1 cellular context compared by ENCODE assay signal in the genomic region with DNA sequence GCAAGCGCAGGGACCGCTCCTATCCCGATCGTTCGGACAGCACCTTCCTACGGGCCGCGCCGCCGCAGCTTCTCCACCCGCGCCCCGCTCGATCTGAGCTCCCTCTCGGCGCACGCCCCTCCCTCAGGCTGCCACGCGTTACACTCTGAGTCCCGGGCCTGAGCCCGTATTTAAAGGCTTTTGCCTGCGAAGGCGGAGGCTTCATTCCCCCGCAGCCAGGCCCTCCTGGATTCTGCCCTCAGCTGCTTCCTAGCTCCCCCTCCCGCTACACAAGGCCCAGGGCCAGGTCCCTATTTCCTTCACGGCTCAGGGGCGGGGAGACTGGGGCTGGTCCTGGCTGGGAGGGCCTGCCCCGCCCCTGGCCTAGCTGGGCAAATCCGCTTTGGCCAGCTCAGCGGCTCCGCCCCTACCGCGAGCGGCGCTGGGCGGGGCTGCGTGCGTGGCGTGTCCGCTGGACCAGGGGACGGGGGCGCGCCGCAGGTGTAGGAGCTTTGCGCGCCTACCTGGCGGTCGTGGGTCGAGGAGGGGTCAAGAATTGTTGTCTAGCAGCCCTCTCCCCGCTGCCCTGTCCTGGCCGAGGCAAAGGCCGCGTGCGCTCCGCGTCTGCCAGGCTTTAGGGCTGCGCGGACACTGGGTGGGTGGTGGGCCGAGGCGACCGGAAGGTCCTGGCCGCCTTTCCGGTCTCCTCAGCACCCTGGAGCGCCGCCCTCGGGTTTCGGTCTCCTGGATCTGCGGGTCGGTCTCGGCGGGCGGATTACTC.
TF ChIP-seq lines count a peak whose summit lies in the region.

A gene (minus strand): TSS at position 144 of the 760 bp plus-strand sequence. CDS start 5,927 bp downstream, outside the sequence.

TF ChIP-seq in HepG2, 621 proteins besides CTCF, POLR2A, EP300 and RAD21 (continued from another document and continues in another):
- TF ChIP-seq, protein P1, sequence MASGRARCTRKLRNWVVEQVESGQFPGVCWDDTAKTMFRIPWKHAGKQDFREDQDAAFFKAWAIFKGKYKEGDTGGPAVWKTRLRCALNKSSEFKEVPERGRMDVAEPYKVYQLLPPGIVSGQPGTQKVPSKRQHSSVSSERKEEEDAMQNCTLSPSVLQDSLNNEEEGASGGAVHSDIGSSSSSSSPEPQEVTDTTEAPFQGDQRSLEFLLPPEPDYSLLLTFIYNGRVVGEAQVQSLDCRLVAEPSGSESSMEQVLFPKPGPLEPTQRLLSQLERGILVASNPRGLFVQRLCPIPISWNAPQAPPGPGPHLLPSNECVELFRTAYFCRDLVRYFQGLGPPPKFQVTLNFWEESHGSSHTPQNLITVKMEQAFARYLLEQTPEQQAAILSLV (CRISPR knock-in tag; IDR thresholded peaks at IDR 0.05; ENCODE audit: borderline replicate concordance), result peak; percentile 87; the same call in 1 of the 2 replicates
- TF ChIP-seq, protein P2, sequence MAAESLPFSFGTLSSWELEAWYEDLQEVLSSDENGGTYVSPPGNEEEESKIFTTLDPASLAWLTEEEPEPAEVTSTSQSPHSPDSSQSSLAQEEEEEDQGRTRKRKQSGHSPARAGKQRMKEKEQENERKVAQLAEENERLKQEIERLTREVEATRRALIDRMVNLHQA (CRISPR knock-in tag; IDR thresholded peaks at IDR 0.05), result no peak
- TF ChIP-seq ZNF496 (CRISPR knock-in tag; IDR thresholded peaks at IDR 0.05; ENCODE audit: insufficient replicate concordance), result no peak
- TF ChIP-seq, protein P3, sequence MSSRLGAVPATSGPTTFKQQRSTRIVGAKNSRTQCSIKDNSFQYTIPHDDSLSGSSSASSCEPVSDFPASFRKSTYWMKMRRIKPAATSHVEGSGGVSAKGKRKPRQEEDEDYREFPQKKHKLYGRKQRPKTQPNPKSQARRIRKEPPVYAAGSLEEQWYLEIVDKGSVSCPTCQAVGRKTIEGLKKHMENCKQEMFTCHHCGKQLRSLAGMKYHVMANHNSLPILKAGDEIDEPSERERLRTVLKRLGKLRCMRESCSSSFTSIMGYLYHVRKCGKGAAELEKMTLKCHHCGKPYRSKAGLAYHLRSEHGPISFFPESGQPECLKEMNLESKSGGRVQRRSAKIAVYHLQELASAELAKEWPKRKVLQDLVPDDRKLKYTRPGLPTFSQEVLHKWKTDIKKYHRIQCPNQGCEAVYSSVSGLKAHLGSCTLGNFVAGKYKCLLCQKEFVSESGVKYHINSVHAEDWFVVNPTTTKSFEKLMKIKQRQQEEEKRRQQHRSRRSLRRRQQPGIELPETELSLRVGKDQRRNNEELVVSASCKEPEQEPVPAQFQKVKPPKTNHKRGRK (CRISPR knock-in tag; IDR thresholded peaks at IDR 0.05), result no peak; the same call in 1 of the 2 replicates
- TF ChIP-seq, protein P4, sequence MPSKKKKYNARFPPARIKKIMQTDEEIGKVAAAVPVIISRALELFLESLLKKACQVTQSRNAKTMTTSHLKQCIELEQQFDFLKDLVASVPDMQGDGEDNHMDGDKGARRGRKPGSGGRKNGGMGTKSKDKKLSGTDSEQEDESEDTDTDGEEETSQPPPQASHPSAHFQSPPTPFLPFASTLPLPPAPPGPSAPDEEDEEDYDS (CRISPR knock-in tag; IDR thresholded peaks at IDR 0.05), result peak; percentile 100
- peak; percentile 90 for TF ChIP-seq PHF8 (CRISPR knock-in tag; IDR thresholded peaks at IDR 0.05)
- TF ChIP-seq TOPORS (CRISPR knock-in tag; IDR thresholded peaks at IDR 0.05), result peak; percentile 88
- TF ChIP-seq TP53 (CRISPR knock-in tag; conservative IDR thresholded peaks at IDR 0.05), result 0 out of 2 replicates have a peak, but pooled peaks have one; percentile 42
- TF ChIP-seq DNMT3B (CRISPR knock-in tag; conservative IDR thresholded peaks at IDR 0.05), result peak; percentile 70; the same call in 1 of the 2 replicates
- no peak for TF ChIP-seq PRPF4 (IDR thresholded peaks at IDR 0.05; ENCODE audit: low read depth, low read length, poor library complexity, severe bottlenecking)
- TF ChIP-seq SMARCC2 (IDR thresholded peaks at IDR 0.05), result no peak
- peak; percentile 30 for TF ChIP-seq SKI (IDR thresholded peaks at IDR 0.05; ENCODE audit: partially characterized antibody)
- TF ChIP-seq HNRNPLL (IDR thresholded peaks at IDR 0.05; ENCODE audit: low read depth, low read length, poor library complexity, severe bottlenecking), result peak; percentile 94
- TF ChIP-seq ARNT (IDR thresholded peaks at IDR 0.05), result no peak
- 0 out of 2 replicates have a peak, but pooled peaks have one; percentile 30 for TF ChIP-seq TEAD2 (CRISPR knock-in tag; IDR thresholded peaks at IDR 0.05)
- peak; percentile 77; the same call in 1 of the 2 replicates for TF ChIP-seq MAZ (IDR thresholded peaks at IDR 0.05; ENCODE audit: borderline replicate concordance, low read depth, low read length)
- TF ChIP-seq MAZ (CRISPR knock-in tag; IDR thresholded peaks at IDR 0.05; ENCODE audit: low read depth), result peak; percentile 94
- TF ChIP-seq, protein P5, sequence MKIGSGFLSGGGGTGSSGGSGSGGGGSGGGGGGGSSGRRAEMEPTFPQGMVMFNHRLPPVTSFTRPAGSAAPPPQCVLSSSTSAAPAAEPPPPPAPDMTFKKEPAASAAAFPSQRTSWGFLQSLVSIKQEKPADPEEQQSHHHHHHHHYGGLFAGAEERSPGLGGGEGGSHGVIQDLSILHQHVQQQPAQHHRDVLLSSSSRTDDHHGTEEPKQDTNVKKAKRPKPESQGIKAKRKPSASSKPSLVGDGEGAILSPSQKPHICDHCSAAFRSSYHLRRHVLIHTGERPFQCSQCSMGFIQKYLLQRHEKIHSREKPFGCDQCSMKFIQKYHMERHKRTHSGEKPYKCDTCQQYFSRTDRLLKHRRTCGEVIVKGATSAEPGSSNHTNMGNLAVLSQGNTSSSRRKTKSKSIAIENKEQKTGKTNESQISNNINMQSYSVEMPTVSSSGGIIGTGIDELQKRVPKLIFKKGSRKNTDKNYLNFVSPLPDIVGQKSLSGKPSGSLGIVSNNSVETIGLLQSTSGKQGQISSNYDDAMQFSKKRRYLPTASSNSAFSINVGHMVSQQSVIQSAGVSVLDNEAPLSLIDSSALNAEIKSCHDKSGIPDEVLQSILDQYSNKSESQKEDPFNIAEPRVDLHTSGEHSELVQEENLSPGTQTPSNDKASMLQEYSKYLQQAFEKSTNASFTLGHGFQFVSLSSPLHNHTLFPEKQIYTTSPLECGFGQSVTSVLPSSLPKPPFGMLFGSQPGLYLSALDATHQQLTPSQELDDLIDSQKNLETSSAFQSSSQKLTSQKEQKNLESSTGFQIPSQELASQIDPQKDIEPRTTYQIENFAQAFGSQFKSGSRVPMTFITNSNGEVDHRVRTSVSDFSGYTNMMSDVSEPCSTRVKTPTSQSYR (CRISPR knock-in tag; IDR thresholded peaks at IDR 0.05; ENCODE audit: borderline replicate concordance), result no peak
- TF ChIP-seq FOXK1 (CRISPR knock-in tag; IDR thresholded peaks at IDR 0.05; ENCODE audit: borderline replicate concordance, low read depth), result peak; percentile 65
- no peak for TF ChIP-seq FLYWCH1 (CRISPR knock-in tag; IDR thresholded peaks at IDR 0.05)
- TF ChIP-seq, protein P6, sequence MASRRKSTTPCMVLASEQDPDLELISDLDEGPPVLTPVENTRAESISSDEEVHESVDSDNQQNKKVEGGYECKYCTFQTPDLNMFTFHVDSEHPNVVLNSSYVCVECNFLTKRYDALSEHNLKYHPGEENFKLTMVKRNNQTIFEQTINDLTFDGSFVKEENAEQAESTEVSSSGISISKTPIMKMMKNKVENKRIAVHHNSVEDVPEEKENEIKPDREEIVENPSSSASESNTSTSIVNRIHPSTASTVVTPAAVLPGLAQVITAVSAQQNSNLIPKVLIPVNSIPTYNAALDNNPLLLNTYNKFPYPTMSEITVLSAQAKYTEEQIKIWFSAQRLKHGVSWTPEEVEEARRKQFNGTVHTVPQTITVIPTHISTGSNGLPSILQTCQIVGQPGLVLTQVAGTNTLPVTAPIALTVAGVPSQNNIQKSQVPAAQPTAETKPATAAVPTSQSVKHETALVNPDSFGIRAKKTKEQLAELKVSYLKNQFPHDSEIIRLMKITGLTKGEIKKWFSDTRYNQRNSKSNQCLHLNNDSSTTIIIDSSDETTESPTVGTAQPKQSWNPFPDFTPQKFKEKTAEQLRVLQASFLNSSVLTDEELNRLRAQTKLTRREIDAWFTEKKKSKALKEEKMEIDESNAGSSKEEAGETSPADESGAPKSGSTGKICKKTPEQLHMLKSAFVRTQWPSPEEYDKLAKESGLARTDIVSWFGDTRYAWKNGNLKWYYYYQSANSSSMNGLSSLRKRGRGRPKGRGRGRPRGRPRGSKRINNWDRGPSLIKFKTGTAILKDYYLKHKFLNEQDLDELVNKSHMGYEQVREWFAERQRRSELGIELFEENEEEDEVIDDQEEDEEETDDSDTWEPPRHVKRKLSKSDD (CRISPR knock-in tag; IDR thresholded peaks at IDR 0.05; ENCODE audit: low read depth), result no peak; the same call in 1 of the 2 replicates
- TF ChIP-seq ZNF263 (CRISPR knock-in tag; IDR thresholded peaks at IDR 0.05), result no peak
- TF ChIP-seq, protein P7, sequence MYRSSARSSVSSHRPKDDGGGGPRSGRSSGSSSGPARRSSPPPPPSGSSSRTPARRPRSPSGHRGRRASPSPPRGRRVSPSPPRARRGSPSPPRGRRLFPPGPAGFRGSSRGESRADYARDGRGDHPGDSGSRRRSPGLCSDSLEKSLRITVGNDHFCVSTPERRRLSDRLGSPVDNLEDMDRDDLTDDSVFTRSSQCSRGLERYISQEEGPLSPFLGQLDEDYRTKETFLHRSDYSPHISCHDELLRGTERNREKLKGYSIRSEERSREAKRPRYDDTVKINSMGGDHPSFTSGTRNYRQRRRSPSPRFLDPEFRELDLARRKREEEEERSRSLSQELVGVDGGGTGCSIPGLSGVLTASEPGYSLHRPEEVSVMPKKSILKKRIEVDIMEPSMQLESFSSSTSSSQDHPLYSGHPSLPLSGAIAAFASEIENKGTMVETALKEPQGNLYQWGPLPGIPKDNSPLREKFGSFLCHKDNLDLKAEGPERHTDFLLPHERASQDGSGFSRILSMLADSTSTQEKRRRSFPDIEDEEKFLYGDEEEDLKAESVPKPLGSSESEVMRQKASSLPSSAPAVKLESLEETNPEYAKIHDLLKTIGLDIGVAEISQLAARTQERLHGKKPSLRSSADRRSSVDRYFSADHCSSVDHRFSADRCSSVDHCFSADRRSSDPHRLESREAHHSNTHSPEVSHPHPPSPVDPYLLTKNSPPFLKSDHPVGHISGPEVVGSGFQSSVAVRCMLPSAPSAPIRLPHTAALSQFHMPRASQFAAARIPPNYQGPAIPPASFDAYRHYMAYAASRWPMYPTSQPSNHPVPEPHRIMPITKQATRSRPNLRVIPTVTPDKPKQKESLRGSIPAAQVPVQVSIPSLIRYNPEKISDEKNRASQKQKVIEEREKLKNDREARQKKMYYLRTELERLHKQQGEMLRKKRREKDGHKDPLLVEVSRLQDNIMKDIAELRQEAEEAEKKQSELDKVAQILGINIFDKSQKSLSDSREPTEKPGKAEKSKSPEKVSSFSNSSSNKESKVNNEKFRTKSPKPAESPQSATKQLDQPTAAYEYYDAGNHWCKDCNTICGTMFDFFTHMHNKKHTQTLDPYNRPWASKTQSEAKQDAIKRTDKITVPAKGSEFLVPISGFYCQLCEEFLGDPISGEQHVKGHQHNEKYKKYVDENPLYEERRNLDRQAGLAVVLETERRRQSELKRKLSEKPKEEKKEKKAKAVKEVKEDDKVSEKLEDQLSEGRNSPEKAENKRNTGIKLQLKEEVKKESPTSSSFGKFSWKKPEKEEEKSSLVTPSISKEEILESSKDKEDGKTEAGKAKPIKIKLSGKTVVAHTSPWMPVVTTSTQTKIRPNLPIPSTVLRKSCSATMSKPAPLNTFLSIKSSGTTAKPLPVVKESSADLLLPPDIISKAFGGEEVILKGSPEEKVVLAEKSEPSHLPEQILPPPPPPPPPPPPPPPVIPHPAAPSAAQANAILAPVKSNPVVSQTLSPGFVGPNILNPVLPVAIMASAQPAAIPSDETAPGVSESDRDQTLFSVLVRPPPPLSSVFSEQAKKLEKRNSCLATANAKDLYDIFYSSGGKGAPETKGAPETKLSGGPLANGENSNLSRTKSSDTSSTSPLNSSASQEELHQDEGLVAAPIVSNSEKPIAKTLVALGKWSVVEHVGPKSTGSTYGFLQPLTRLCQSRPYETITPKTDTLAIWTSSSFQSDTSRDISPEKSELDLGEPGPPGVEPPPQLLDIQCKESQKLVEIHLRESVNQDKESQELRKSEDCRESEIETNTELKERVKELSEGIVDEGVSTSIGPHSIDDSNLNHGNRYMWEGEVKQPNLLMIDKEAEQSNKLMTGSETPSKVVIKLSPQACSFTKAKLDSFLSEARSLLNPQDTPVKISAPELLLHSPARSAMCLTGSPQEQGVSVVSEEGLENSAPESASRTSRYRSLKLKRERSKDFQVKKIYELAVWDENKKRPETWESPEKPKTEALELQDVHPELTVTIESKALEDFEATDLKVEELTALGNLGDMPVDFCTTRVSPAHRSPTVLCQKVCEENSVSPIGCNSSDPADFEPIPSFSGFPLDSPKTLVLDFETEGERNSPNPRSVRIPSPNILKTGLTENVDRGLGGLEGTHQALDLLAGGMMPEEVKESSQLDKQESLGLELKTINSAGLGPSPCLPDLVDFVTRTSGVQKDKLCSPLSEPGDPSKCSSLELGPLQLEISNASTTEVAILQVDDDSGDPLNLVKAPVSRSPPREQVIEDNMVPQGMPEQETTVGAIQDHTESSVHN (CRISPR knock-in tag; IDR thresholded peaks at IDR 0.05), result peak; percentile 41; the same call in 1 of the 2 replicates
- peak; percentile 68; the same call in 1 of the 2 replicates for TF ChIP-seq SMAD3 (CRISPR knock-in tag; IDR thresholded peaks at IDR 0.05)
- TF ChIP-seq HOXA9 (CRISPR knock-in tag; IDR thresholded peaks at IDR 0.05; ENCODE audit: borderline replicate concordance), result 0 out of 2 replicates have a peak, but pooled peaks have one; percentile 36
- peak; percentile 94 for TF ChIP-seq ZNF772 (CRISPR knock-in tag; IDR thresholded peaks at IDR 0.05)
- peak; percentile 21; the same call in 1 of the 2 replicates for TF ChIP-seq CHCHD3 (CRISPR knock-in tag; IDR thresholded peaks at IDR 0.05)
- no peak for TF ChIP-seq ZMYM2 (CRISPR knock-in tag; IDR thresholded peaks at IDR 0.05)
- no peak for TF ChIP-seq RORA (CRISPR knock-in tag; IDR thresholded peaks at IDR 0.05)
- TF ChIP-seq NFYB (CRISPR knock-in tag; IDR thresholded peaks at IDR 0.05), result peak; percentile 81
- TF ChIP-seq, protein P8, sequence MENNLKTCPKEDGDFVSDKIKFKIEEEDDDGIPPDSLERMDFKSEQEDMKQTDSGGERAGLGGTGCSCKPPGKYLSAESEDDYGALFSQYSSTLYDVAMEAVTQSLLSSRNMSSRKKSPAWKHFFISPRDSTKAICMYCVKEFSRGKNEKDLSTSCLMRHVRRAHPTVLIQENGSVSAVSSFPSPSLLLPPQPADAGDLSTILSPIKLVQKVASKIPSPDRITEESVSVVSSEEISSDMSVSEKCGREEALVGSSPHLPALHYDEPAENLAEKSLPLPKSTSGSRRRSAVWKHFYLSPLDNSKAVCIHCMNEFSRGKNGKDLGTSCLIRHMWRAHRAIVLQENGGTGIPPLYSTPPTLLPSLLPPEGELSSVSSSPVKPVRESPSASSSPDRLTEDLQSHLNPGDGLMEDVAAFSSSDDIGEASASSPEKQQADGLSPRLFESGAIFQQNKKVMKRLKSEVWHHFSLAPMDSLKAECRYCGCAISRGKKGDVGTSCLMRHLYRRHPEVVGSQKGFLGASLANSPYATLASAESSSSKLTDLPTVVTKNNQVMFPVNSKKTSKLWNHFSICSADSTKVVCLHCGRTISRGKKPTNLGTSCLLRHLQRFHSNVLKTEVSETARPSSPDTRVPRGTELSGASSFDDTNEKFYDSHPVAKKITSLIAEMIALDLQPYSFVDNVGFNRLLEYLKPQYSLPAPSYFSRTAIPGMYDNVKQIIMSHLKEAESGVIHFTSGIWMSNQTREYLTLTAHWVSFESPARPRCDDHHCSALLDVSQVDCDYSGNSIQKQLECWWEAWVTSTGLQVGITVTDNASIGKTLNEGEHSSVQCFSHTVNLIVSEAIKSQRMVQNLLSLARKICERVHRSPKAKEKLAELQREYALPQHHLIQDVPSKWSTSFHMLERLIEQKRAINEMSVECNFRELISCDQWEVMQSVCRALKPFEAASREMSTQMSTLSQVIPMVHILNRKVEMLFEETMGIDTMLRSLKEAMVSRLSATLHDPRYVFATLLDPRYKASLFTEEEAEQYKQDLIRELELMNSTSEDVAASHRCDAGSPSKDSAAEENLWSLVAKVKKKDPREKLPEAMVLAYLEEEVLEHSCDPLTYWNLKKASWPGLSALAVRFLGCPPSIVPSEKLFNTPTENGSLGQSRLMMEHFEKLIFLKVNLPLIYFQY (CRISPR knock-in tag; IDR thresholded peaks at IDR 0.05; ENCODE audit: borderline replicate concordance), result no peak
